Comparison of ENCODE assay signal across 9 cellular contexts in the genomic region with DNA sequence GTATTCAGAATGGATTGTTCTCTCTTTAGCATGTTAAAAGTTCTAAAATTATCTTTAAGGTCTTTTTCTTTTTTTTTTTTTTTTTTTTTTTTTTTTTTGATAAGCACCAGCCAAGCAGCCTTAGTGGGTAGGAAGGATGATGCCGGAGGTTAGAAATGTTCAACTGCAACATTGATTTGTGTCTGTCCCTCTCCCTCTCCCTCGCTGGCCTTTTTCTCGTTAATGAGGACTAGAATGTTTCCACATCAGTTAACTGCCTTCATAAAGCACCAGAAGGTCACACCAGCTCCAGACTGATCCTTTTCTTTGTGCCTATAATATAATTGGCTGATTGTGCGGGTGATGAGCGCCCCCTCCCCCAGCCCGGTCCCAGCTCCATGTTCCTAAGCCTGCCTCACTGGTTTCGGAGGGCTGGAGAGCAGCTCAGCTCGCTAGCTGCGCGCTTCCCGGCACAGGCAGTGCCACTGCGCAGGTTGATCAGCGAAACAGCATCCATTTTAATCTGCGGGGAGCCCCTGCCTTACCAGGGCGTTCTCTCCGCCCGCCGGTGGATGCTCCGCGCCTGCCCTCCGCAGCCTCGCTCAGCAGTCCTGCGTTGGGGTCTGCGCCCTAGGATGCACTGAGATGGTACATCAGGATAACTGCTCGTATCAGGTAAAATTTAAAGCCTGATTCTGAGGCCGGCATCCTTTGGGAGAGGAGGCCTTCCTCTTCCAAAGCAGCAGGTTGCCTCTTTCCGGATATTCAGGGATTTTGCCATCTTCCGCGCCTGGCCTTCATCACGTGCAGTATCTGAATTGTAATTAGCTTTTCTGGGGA. TPM values are rescaled to one million over a fixed set of nuclear protein-coding genes. Genes with fewer than 3 reads are reported as not detected.
DNase-seq lines count a peak whose midpoint lies in the region; ATAC-seq and TF ChIP-seq lines count a peak whose summit lies in the region.
"Had no signal": no experiment of that assay in that cellular context is flagged by ENCODE, and none has a peak within 500 bp of the region (broad histone marks: within the 10 kb centered on the region; RNA-seq: fewer than 3 reads in every experiment).

A gene (plus strand): TSS at position 301 of the 819 bp plus-strand sequence.

- DNase-seq in NCI-H524 (lab: John Stamatoyannopoulos, UW) (peak; percentile 96 to 98), esophagus squamous epithelium (lab: John Stamatoyannopoulos, UW) (no peak), nephron progenitor cell (peak; percentile 73), SJCRH30 (no peak), T-helper 9 cell (no peak), NCI-H510A treated with DMSO at 0.1 percent for 48 hours (lab: John Stamatoyannopoulos, UW) (no peak)
- DNase-seq: natural killer cell had no signal

- no peaks in the 10 kb centered on the region for H3K9me3 ChIP-seq in esophagus squamous epithelium
- H3K9me3 ChIP-seq in SJCRH30 (replicated peaks), result no peaks in the 10 kb centered on the region

- peak within 1 kb of the TSS; percentile 84 for H3K4me3 Mint-ChIP-seq in nephron progenitor cell
- H3K4me3 Mint-ChIP-seq: natural killer cell had no signal

- H3K27ac ChIP-seq in esophagus squamous epithelium, result peak within 1 kb of the TSS in 3 of 4 donors; percentile 29 to 68 (median 66)
- H3K27ac ChIP-seq in SJCRH30, result no peak within 1 kb of the TSS

- peak within 1 kb of the TSS in 2 of 4 donors; percentile 20 to 46 for H3K4me3 ChIP-seq in esophagus squamous epithelium
- H3K4me3 ChIP-seq in SJCRH30, result no peak within 1 kb of the TSS

- H3K36me3 ChIP-seq in esophagus squamous epithelium (no peaks in the 10 kb centered on the region), SJCRH30 (no peaks in the 10 kb centered on the region)

- peaks cover 58% of the 10 kb centered on the region for H3K4me1 Mint-ChIP-seq in nephron progenitor cell
- H3K4me1 Mint-ChIP-seq: natural killer cell had no signal

- ATAC-seq in GM21360 (IDR thresholded peaks at IDR 0.05; ENCODE audit: unreplicated experiment) (peak; percentile 68), GM18520 (IDR thresholded peaks at IDR 0.05; ENCODE audit: unreplicated experiment) (no peak)

- no peak for TF ChIP-seq POLR2A in esophagus squamous epithelium (IDR thresholded peaks at IDR 0.05)

- no peaks in the 10 kb centered on the region for H3K9me3 Mint-ChIP-seq in nephron progenitor cell
- H3K9me3 Mint-ChIP-seq: natural killer cell had no signal

- intact Hi-C loops in esophagus squamous epithelium (cut with DNase I), result no loop called here

- no peaks in the 10 kb centered on the region for H3K36me3 Mint-ChIP-seq in nephron progenitor cell (ENCODE audit: low read depth)
- H3K36me3 Mint-ChIP-seq: natural killer cell had no signal

- no peak for TF ChIP-seq CTCF in esophagus squamous epithelium (IDR thresholded peaks at IDR 0.05)
- TF ChIP-seq CTCF in nephron progenitor cell (IDR thresholded peaks at IDR 0.05), result no peak

- 76 to 82% methylated on average over 25 to 27 of the region's 30 CpGs for WGBS in esophagus squamous epithelium, 2 donors

- H3K4me1 ChIP-seq in esophagus squamous epithelium (peaks cover 0 to 65% (median 22%) of the 10 kb centered on the region in 3 donors), SJCRH30 (peaks cover 23% of the 10 kb centered on the region)

- H3K27me3 ChIP-seq in esophagus squamous epithelium (no peaks in the 10 kb centered on the region), SJCRH30 (no peaks in the 10 kb centered on the region)

- peak within 1 kb of the TSS; percentile 37 for H3K27ac Mint-ChIP-seq in nephron progenitor cell
- H3K27ac Mint-ChIP-seq: natural killer cell had no signal

- H3K27me3 Mint-ChIP-seq in nephron progenitor cell (ENCODE audit: low read depth, poor library complexity), result peaks cover 6% of the 10 kb centered on the region

RNA-seq across cellular contexts. Expression of the gene that starts here (rescaled TPM):
- 1 to 10 TPM in 2 of 4 donors, under 1 TPM in 2; 0.30 to 5.5 (median 0.83) TPM for total RNA-seq in esophagus squamous epithelium
- 1.5 and 2.2 TPM in 2 replicates for total RNA-seq in SJCRH30 (2014; rRNA removed; shearing (Covaris generic))
- total RNA-seq: natural killer cell had no signal

Comparison
In these comparisons a context has a peak if more than half of its experiments do, and no peak if none do; other contexts are left out.
1. DNase-seq: peak in NCI-H524 (2 of 2) and nephron progenitor cell (single experiment); none in esophagus squamous epithelium (single experiment), SJCRH30 (0 of 2), T-helper 9 cell (single experiment) and NCI-H510A treated with DMSO at 0.1 percent for 48 hours (single experiment).